ENCODE assay signal across 26 cellular contexts in genomic region chr20:5230544-5230943, GRCh38.
"Had no signal": no experiment of that assay in that cellular context is flagged by ENCODE, and none has a peak within 500 bp of the region (broad histone marks: within the 10 kb centered on the region; RNA-seq: fewer than 3 reads in every experiment).

No MANE protein-coding gene starts in this region.

- H3K4me2 ChIP-seq: neural progenitor cell had no signal

- H3K9me3 ChIP-seq: neutrophil, psoas muscle, spleen, suprapubic skin, thoracic aorta, tibial artery, upper lobe of right lung had no signal

- DNase-seq: hypothalamus; immature natural killer cell; kidney; mesendoderm; naive B cell; natural killer cell; nephron progenitor cell; occipital lobe; psoas muscle; spleen; stimulated activated CD4-positive, alpha-beta T cell treated with anti-CD3 and anti-CD28 coated beads, Interleukin-4, amount 100 ng/mL, for 24 hours; stimulated activated naive CD4-positive, alpha-beta T cell; tibial artery; trophoblast cell; upper lobe of right lung had no signal

- ATAC-seq: natural killer cell; psoas muscle; sciatic nerve; stimulated activated effector memory CD8-positive, alpha-beta T cell treated with anti-CD3 and anti-CD28 coated beads, Interleukin-12 subunit alpha, Interleukin-12 subunit beta, amount 100 ng/mL, for 72 hours; upper lobe of right lung had no signal

- H3K36me3 ChIP-seq: neural progenitor cell, neutrophil, spleen, suprapubic skin, thoracic aorta, upper lobe of right lung had no signal

- H3K4me3 ChIP-seq: lung, neural progenitor cell, psoas muscle, skin epidermis, spleen, suprapubic skin, thoracic aorta, tibial artery, upper lobe of right lung had no signal

- FAIRE-seq: islet of Langerhans, kidney, urothelium cell line had no signal

- H3K27ac ChIP-seq: neural progenitor cell, neutrophil, parathyroid adenoma, psoas muscle, skin epidermis, spleen, suprapubic skin, thoracic aorta, tibial artery, upper lobe of right lung had no signal

- H3K27me3 ChIP-seq: neural progenitor cell, spleen, suprapubic skin, tibial artery, upper lobe of right lung had no signal

- H3K9ac ChIP-seq: neural progenitor cell, parathyroid adenoma had no signal

- H3K4me1 ChIP-seq: neural progenitor cell, parathyroid adenoma, psoas muscle, spleen, suprapubic skin, tibial artery, upper lobe of right lung had no signal
